In genomic region chr7:11082121-11082520, GRCh38 we compare ENCODE assay signal across 15 cellular contexts.
"Had no signal": no experiment of that assay in that cellular context is flagged by ENCODE, and none has a peak within 500 bp of the region (broad histone marks: within the 10 kb centered on the region; RNA-seq: fewer than 3 reads in every experiment).

No MANE protein-coding gene starts in this region.

- DNase-seq: activated CD4-positive, alpha-beta T cell treated with anti-CD3 and anti-CD28 coated beads, Interleukin-2, amount 50 U/mL, for 4 hours; activated naive CD8-positive, alpha-beta T cell treated with anti-CD3 and anti-CD28 coated beads, Interleukin-2, amount 50 U/mL, for 24 hours; effector memory CD8-positive, alpha-beta T cell; mucosa of descending colon; psoas muscle; stimulated activated CD4-positive, alpha-beta T cell treated with anti-CD3 and anti-CD28 coated beads, Interleukin-2, amount 100 ng/mL, for 24 hours; stimulated activated naive B cell treated with anti-CD40 and anti-IgM and Interleukin-4, amounts not matched to agents 10 μg/mL and 1 μg/mL and 100 μg/mL, for 72 hours; substantia nigra; upper lobe of left lung had no signal

- H3K27ac Mint-ChIP-seq: activated naive CD8-positive, alpha-beta T cell treated with anti-CD3 and anti-CD28 coated beads, Interleukin-2, amount 50 U/mL, for 24 hours; effector memory CD8-positive, alpha-beta T cell; natural killer cell treated with Interleukin-12 subunit alpha and Interleukin-12 subunit beta and Interleukin-15 and Interleukin-18, amount 100 ng/mL, for 72 hours; stimulated activated naive B cell treated with anti-CD40 and anti-IgM and Interleukin-4, amounts not matched to agents 10 μg/mL and 1 μg/mL and 100 μg/mL, for 72 hours had no signal

- ATAC-seq: activated CD4-positive, CD25-positive, alpha-beta regulatory T cell treated with anti-CD3 and anti-CD28 coated beads, Interleukin-2, amount 50 U/mL, for 24 hours; activated naive CD8-positive, alpha-beta T cell treated with anti-CD3 and anti-CD28 coated beads, Interleukin-2, amount 50 U/mL, for 24 hours; effector memory CD8-positive, alpha-beta T cell; mucosa of descending colon; natural killer cell treated with Interleukin-12 subunit alpha and Interleukin-12 subunit beta and Interleukin-15 and Interleukin-18, amount 100 ng/mL, for 72 hours; psoas muscle; sciatic nerve; stimulated activated naive B cell treated with anti-CD40 and anti-IgM and Interleukin-4, amounts not matched to agents 10 μg/mL and 1 μg/mL and 100 μg/mL, for 72 hours had no signal

- H3K4me3 ChIP-seq: lung, mucosa of descending colon, psoas muscle, upper lobe of left lung had no signal

- H3K36me3 ChIP-seq: upper lobe of left lung had no signal

- H3K9me3 ChIP-seq: mucosa of descending colon, psoas muscle, upper lobe of left lung had no signal

- H3K4me1 ChIP-seq: psoas muscle, upper lobe of left lung had no signal

- H3K27me3 Mint-ChIP-seq: activated naive CD8-positive, alpha-beta T cell treated with anti-CD3 and anti-CD28 coated beads, Interleukin-2, amount 50 U/mL, for 24 hours; central memory CD8-positive, alpha-beta T cell; effector memory CD8-positive, alpha-beta T cell; natural killer cell treated with Interleukin-12 subunit alpha and Interleukin-12 subunit beta and Interleukin-15 and Interleukin-18, amount 100 ng/mL, for 72 hours; stimulated activated naive B cell treated with anti-CD40 and anti-IgM and Interleukin-4, amounts not matched to agents 10 μg/mL and 1 μg/mL and 100 μg/mL, for 72 hours had no signal

- H3K9me3 Mint-ChIP-seq: activated naive CD8-positive, alpha-beta T cell treated with anti-CD3 and anti-CD28 coated beads, Interleukin-2, amount 50 U/mL, for 24 hours; central memory CD8-positive, alpha-beta T cell; effector memory CD8-positive, alpha-beta T cell; natural killer cell treated with Interleukin-12 subunit alpha and Interleukin-12 subunit beta and Interleukin-15 and Interleukin-18, amount 100 ng/mL, for 72 hours; T-helper 1 cell treated with Interleukin-12 subunit alpha and Interleukin-12 subunit beta and Interleukin-4 antibody, amounts not matched to agents 30 μg/mL and 1 μg/mL, for 36 hours had no signal

- H3K27ac ChIP-seq: psoas muscle, upper lobe of left lung had no signal

- H3K4me3 Mint-ChIP-seq: activated naive CD8-positive, alpha-beta T cell treated with anti-CD3 and anti-CD28 coated beads, Interleukin-2, amount 50 U/mL, for 24 hours; central memory CD8-positive, alpha-beta T cell; effector memory CD8-positive, alpha-beta T cell; natural killer cell treated with Interleukin-12 subunit alpha and Interleukin-12 subunit beta and Interleukin-15 and Interleukin-18, amount 100 ng/mL, for 72 hours; stimulated activated naive B cell treated with anti-CD40 and anti-IgM and Interleukin-4, amounts not matched to agents 10 μg/mL and 1 μg/mL and 100 μg/mL, for 72 hours; T-helper 1 cell treated with Interleukin-12 subunit alpha and Interleukin-12 subunit beta and Interleukin-4 antibody, amounts not matched to agents 30 μg/mL and 1 μg/mL, for 36 hours had no signal

- H3K27me3 ChIP-seq: upper lobe of left lung had no signal

- H3K4me1 Mint-ChIP-seq: central memory CD8-positive, alpha-beta T cell; stimulated activated naive B cell treated with anti-CD40 and anti-IgM and Interleukin-4, amounts not matched to agents 10 μg/mL and 1 μg/mL and 100 μg/mL, for 72 hours had no signal
